ENCODE assay signal across 8 cellular contexts in genomic region chr19:4278926-4279529, GRCh38. TPM values are rescaled to one million over a fixed set of nuclear protein-coding genes. Genes with fewer than 3 reads are reported as not detected.
A peak's percentile ranks its signal among the peaks of the same experiment; 100 is the strongest.
DNase-seq lines count a peak whose midpoint lies in the region; ATAC-seq and TF ChIP-seq lines count a peak whose summit lies in the region.

SHD (plus strand) TSS chr19:4279266; CDS start chr19:4280064, 798 bp downstream.

- H3K4me3 ChIP-seq in coronary artery: peak within 1 kb of the TSS; percentile 51

- intact Hi-C loops in Right ventricle myocardium inferior (cut with DNase I): loop anchor here (10.0 kb wide), 1 partner anchor 256 kb away; the partner anchor contains the start of gene PLIN5
- intact Hi-C loops in cardiac septum (cut with DNase I): no loop called here

- no peaks in the 10 kb centered on the region for H3K9me3 Mint-ChIP-seq in mesothelial cell of epicardium
- no peaks in the 10 kb centered on the region for H3K9me3 Mint-ChIP-seq in type B pancreatic cell
- H3K9me3 Mint-ChIP-seq in activated T-helper 17 cell treated with anti-CD3 and anti-CD28 coated beads, Interleukin-2, amount 50 U/mL, for 72 hours: no peaks in the 10 kb centered on the region

- TF ChIP-seq CTCF in coronary artery (IDR thresholded peaks at IDR 0.05) (no peak), mesothelial cell of epicardium (IDR thresholded peaks at IDR 0.05; ENCODE audit: unreplicated experiment) (no peak), type B pancreatic cell (conservative IDR thresholded peaks at IDR 0.05) (no peak)

- peak within 1 kb of the TSS; percentile 30 for H3K27ac Mint-ChIP-seq in mesothelial cell of epicardium
- H3K27ac Mint-ChIP-seq in type B pancreatic cell: no peak within 1 kb of the TSS
- H3K27ac Mint-ChIP-seq in activated T-helper 17 cell treated with anti-CD3 and anti-CD28 coated beads, Interleukin-2, amount 50 U/mL, for 72 hours: no peak within 1 kb of the TSS

- H3K4me1 Mint-ChIP-seq in mesothelial cell of epicardium: peaks cover 11% of the 10 kb centered on the region
- no peaks in the 10 kb centered on the region for H3K4me1 Mint-ChIP-seq in type B pancreatic cell (ENCODE audit: unreplicated experiment)
- H3K4me1 Mint-ChIP-seq in activated T-helper 17 cell treated with anti-CD3 and anti-CD28 coated beads, Interleukin-2, amount 50 U/mL, for 72 hours: no peaks in the 10 kb centered on the region

- H3K27ac ChIP-seq in coronary artery: no peak within 1 kb of the TSS

- no peak for ATAC-seq in Right ventricle myocardium inferior
- no peak for ATAC-seq in GM19395 (IDR thresholded peaks at IDR 0.05; ENCODE audit: unreplicated experiment)
- no peak for ATAC-seq in activated T-helper 17 cell treated with anti-CD3 and anti-CD28 coated beads, Interleukin-2, amount 50 U/mL, for 72 hours (replicated peaks)

- H3K27me3 Mint-ChIP-seq in mesothelial cell of epicardium (ENCODE audit: low read depth) (peaks cover 42% of the 10 kb centered on the region), type B pancreatic cell (peaks cover 50% of the 10 kb centered on the region)
- H3K27me3 Mint-ChIP-seq in activated T-helper 17 cell treated with anti-CD3 and anti-CD28 coated beads, Interleukin-2, amount 50 U/mL, for 72 hours: peaks cover 8% of the 10 kb centered on the region

- H3K36me3 Mint-ChIP-seq in mesothelial cell of epicardium (no peaks in the 10 kb centered on the region), type B pancreatic cell (no peaks in the 10 kb centered on the region)
- no peaks in the 10 kb centered on the region for H3K36me3 Mint-ChIP-seq in activated T-helper 17 cell treated with anti-CD3 and anti-CD28 coated beads, Interleukin-2, amount 50 U/mL, for 72 hours (ENCODE audit: low read depth)

- DNase-seq in Right ventricle myocardium inferior (ENCODE audit: missing footprints) (peak; percentile 0), cardiac septum (ENCODE audit: low spot score) (no peak), coronary artery (ENCODE audit: low spot score) (no peak), mesothelial cell of epicardium (ENCODE audit: low spot score in 2 of 2, unreplicated experiment in 2 of 2) (no peak), type B pancreatic cell (ENCODE audit: extremely low spot score, unreplicated experiment) (no peak), Ammon's horn (ENCODE audit: low spot score) (no peak)

- H3K4me3 Mint-ChIP-seq in mesothelial cell of epicardium (peak within 1 kb of the TSS; percentile 73), type B pancreatic cell (peak within 1 kb of the TSS; percentile 85)
- no peak within 1 kb of the TSS for H3K4me3 Mint-ChIP-seq in activated T-helper 17 cell treated with anti-CD3 and anti-CD28 coated beads, Interleukin-2, amount 50 U/mL, for 72 hours

RNA-seq across cellular contexts. Expression of gene SHD, which starts in this region (rescaled TPM):
- total RNA-seq in Right ventricle myocardium inferior (not detected), cardiac septum (not detected), mesothelial cell of epicardium (3.2 to 4.8 TPM (median 4.0 TPM) in 3 replicates), type B pancreatic cell (ENCODE audit: low replicate concordance) (4.9 and 6.1 TPM in 2 replicates)
- total RNA-seq in activated T-helper 17 cell treated with anti-CD3 and anti-CD28 coated beads, Interleukin-2, amount 50 U/mL, for 72 hours: not detected

Comparison
In these comparisons a context has a peak if more than half of its experiments do, and no peak if none do; other contexts are left out.
1. Peak in DNase-seq in Right ventricle myocardium inferior; RNA of the gene not detected or under 1 TPM.